In the genomic region with DNA sequence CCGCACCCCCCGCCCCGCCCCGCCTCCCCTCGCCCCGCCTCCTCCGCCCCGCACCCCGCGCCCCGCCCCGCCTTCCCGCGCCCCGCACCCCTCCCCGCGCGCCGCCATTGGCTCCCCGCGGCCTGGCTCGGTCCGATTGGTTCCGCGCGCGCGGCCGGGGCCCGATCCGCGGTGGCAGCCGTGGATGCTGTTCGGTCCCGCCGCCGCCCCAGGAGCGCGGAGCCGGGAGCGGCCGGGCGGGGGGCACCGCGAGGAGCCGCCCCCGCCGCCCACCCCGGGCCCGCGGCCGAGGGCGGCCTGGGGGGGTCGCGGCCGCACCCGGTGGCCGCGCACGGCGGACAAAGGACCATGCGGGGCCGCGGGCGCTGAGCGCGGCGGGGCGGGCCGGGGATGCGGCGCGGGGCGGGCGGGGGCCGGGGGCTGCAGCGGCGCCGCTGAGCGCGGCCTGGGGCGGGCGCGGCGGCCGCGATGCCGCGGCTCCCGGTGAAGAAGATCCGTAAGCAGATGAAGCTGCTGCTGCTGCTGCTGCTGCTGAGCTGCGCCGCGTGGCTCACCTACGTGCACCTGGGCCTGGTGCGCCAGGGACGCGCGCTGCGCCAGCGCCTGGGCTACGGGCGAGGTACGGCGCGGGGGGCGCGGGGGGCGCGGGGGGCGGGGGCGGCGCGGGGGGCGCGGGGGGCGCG, we compare ENCODE assay signal across 1 cellular context.
TF ChIP-seq lines count a peak whose summit lies in the region.

A gene with protein sequence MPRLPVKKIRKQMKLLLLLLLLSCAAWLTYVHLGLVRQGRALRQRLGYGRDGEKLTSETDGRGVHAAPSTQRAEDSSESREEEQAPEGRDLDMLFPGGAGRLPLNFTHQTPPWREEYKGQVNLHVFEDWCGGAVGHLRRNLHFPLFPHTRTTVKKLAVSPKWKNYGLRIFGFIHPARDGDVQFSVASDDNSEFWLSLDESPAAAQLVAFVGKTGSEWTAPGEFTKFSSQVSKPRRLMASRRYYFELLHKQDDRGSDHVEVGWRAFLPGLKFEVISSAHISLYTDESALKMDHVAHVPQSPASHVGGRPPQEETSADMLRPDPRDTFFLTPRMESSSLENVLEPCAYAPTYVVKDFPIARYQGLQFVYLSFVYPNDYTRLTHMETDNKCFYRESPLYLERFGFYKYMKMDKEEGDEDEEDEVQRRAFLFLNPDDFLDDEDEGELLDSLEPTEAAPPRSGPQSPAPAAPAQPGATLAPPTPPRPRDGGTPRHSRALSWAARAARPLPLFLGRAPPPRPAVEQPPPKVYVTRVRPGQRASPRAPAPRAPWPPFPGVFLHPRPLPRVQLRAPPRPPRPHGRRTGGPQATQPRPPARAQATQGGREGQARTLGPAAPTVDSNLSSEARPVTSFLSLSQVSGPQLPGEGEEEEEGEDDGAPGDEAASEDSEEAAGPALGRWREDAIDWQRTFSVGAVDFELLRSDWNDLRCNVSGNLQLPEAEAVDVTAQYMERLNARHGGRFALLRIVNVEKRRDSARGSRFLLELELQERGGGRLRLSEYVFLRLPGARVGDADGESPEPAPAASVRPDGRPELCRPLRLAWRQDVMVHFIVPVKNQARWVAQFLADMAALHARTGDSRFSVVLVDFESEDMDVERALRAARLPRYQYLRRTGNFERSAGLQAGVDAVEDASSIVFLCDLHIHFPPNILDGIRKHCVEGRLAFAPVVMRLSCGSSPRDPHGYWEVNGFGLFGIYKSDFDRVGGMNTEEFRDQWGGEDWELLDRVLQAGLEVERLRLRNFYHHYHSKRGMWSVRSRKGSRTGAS (plus strand): TSS at position 164 of the 683 bp plus-strand sequence. CDS start 305 bp downstream, at position 469.

TF ChIP-seq in H1, 55 proteins besides CTCF, POLR2A, EP300 and RAD21:
- TF ChIP-seq POLR2AphosphoS5 (IDR thresholded peaks at IDR 0.05; ENCODE audit: low read depth, low read length) (peak; percentile 78), SUZ12 (IDR thresholded peaks at IDR 0.05; ENCODE audit: low read length) (no peak), NANOG (IDR thresholded peaks at IDR 0.05; ENCODE audit: insufficient read depth, low read depth, low read length, poor library complexity, severe bottlenecking) (no peak), SRF (IDR thresholded peaks at IDR 0.05; ENCODE audit: low read depth, low read length) (no peak), TAF1 (IDR thresholded peaks at IDR 0.05; ENCODE audit: low read depth, low read length) (0 out of 2 replicates have a peak, but pooled peaks have one; percentile 35), ASH2L (IDR thresholded peaks at IDR 0.05; ENCODE audit: low read length) (no peak)
- TF ChIP-seq, protein P1, sequence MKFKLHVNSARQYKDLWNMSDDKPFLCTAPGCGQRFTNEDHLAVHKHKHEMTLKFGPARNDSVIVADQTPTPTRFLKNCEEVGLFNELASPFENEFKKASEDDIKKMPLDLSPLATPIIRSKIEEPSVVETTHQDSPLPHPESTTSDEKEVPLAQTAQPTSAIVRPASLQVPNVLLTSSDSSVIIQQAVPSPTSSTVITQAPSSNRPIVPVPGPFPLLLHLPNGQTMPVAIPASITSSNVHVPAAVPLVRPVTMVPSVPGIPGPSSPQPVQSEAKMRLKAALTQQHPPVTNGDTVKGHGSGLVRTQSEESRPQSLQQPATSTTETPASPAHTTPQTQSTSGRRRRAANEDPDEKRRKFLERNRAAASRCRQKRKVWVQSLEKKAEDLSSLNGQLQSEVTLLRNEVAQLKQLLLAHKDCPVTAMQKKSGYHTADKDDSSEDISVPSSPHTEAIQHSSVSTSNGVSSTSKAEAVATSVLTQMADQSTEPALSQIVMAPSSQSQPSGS (IDR thresholded peaks at IDR 0.05; ENCODE audit: low read length) = no peak
- TF ChIP-seq, protein P2, sequence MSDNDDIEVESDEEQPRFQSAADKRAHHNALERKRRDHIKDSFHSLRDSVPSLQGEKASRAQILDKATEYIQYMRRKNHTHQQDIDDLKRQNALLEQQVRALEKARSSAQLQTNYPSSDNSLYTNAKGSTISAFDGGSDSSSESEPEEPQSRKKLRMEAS (IDR thresholded peaks at IDR 0.05) = peak; percentile 81
